22 cellular contexts compared by ENCODE assay signal in genomic region chr9:129341991-129342348, GRCh38.
"Had no signal": no experiment of that assay in that cellular context is flagged by ENCODE, and none has a peak within 500 bp of the region (broad histone marks: within the 10 kb centered on the region; RNA-seq: fewer than 3 reads in every experiment).

No MANE protein-coding gene starts in this region.

- H3K4me3 ChIP-seq: body of pancreas, MG63, SK-N-MC had no signal

- H3K9me3 ChIP-seq: body of pancreas, MG63 had no signal

- H3K27me3 Mint-ChIP-seq: activated naive CD4-positive, alpha-beta T cell treated with anti-CD3 and anti-CD28 coated beads, Interleukin-2, amount 50 U/mL, for 24 hours; central memory CD8-positive, alpha-beta T cell had no signal

- H3K27ac Mint-ChIP-seq: activated CD4-positive, alpha-beta T cell treated with anti-CD3 and anti-CD28 coated beads for 36 hours; activated CD8-positive, alpha-beta T cell treated with anti-CD3 and anti-CD28 coated beads for 36 hours; activated naive CD4-positive, alpha-beta T cell treated with anti-CD3 and anti-CD28 coated beads, Interleukin-2, amount 50 U/mL, for 24 hours; T-cell had no signal

- H3K36me3 Mint-ChIP-seq: activated naive CD4-positive, alpha-beta T cell treated with anti-CD3 and anti-CD28 coated beads, Interleukin-2, amount 50 U/mL, for 24 hours; T-cell had no signal

- H3K4me1 ChIP-seq: body of pancreas had no signal

- H3K27me3 ChIP-seq: body of pancreas, MG63 had no signal

- DNase-seq: activated CD4-positive, alpha-beta T cell treated with anti-CD3 and anti-CD28 coated beads for 36 hours; activated CD8-positive, alpha-beta memory T cell treated with anti-CD3 and anti-CD28 coated beads, Interleukin-2, amount 50 U/mL, for 4 hours; activated CD8-positive, alpha-beta T cell treated with anti-CD3 and anti-CD28 coated beads for 36 hours; activated naive CD4-positive, alpha-beta T cell; aorta; body of pancreas; MG63; MV-4-11; NCI-H1092 treated with DMSO at 0.1 percent for 48 hours; NCI-H1417 treated with DMSO at 0.1 percent for 48 hours; NCI-H1694; NCI-H2029; NCI-H2107; NCI-H2171 treated with DMSO at 0.1 percent for 48 hours; NCI-H226; NCI-H526; NCI-H82; T-cell; WERI-Rb-1 had no signal

- H3K4me3 Mint-ChIP-seq: activated CD4-positive, alpha-beta T cell treated with anti-CD3 and anti-CD28 coated beads for 36 hours; activated CD8-positive, alpha-beta T cell treated with anti-CD3 and anti-CD28 coated beads for 36 hours; activated naive CD4-positive, alpha-beta T cell treated with anti-CD3 and anti-CD28 coated beads, Interleukin-2, amount 50 U/mL, for 24 hours; central memory CD8-positive, alpha-beta T cell; T-cell had no signal

- H3K9me3 Mint-ChIP-seq: activated CD8-positive, alpha-beta T cell treated with anti-CD3 and anti-CD28 coated beads for 36 hours; activated naive CD4-positive, alpha-beta T cell treated with anti-CD3 and anti-CD28 coated beads, Interleukin-2, amount 50 U/mL, for 24 hours; central memory CD8-positive, alpha-beta T cell; T-cell had no signal

- H3K4me1 Mint-ChIP-seq: central memory CD8-positive, alpha-beta T cell had no signal

- H3K36me3 ChIP-seq: MG63, WERI-Rb-1 had no signal

- H3K27ac ChIP-seq: SK-N-MC, WERI-Rb-1 had no signal

- ATAC-seq: activated CD4-positive, alpha-beta T cell treated with anti-CD3 and anti-CD28 coated beads for 36 hours; activated CD8-positive, alpha-beta T cell treated with anti-CD3 and anti-CD28 coated beads for 36 hours; body of pancreas; T-cell had no signal
